Comparison of ENCODE assay signal across 20 cellular contexts in the genomic region with DNA sequence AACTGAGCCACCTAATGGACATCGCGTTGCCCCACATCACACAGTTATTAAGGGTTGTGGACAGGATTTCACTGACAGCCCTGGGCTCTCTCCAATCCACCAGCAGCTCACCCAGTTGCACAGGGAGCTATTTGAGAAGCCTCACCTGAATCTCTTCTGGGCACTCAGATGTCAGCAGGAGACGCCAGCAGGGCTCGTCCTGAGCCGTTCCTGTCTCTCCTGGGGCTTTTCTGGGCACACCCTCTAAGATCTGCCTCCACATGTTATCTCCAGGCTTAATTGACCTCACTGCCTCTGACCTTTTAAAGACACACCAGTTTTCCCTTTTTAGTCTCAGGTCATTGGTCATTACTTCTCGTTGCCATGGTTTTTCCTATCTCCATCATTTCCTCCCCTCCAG.
A peak's percentile ranks its signal among the peaks of the same experiment; 100 is the strongest.
DNase-seq lines count a peak whose midpoint lies in the region; ATAC-seq and TF ChIP-seq lines count a peak whose summit lies in the region.
"Had no signal": no experiment of that assay in that cellular context is flagged by ENCODE, and none has a peak within 500 bp of the region (broad histone marks: within the 10 kb centered on the region; RNA-seq: fewer than 3 reads in every experiment).

No MANE protein-coding gene starts in this region.

- H3K36me3 Mint-ChIP-seq in CD14-positive monocyte (no peaks in the 10 kb centered on the region), endodermal cell (ENCODE audit: low read depth) (no peaks in the 10 kb centered on the region), nephron progenitor cell (ENCODE audit: low read depth) (no peaks in the 10 kb centered on the region)
- H3K36me3 Mint-ChIP-seq: CD4-positive, CD25-positive, alpha-beta regulatory T cell; CD8-positive, alpha-beta memory T cell had no signal

- H3K27ac ChIP-seq in endodermal cell (ENCODE audit: low read depth, low read length) (no peak overlapping the region), sigmoid colon (no peak overlapping the region)
- H3K27ac ChIP-seq: BLaER1 treated with 17β-estradiol and CSF1 and Interleukin-3, amounts not matched to agents 10 nM and 100 nM; GM23248 had no signal

- TF ChIP-seq CTCF in CD14-positive monocyte (IDR thresholded peaks at IDR 0.05): no peak
- no peak for TF ChIP-seq CTCF in endodermal cell (conservative IDR thresholded peaks at IDR 0.05)
- TF ChIP-seq CTCF in sigmoid colon (IDR thresholded peaks at IDR 0.05): no peak
- no peak for TF ChIP-seq CTCF in nephron progenitor cell (IDR thresholded peaks at IDR 0.05)

- H3K9me3 Mint-ChIP-seq in CD14-positive monocyte (peaks cover 0 to 2% (median 0%) of the 10 kb centered on the region in 7 donors), endodermal cell (no peaks in the 10 kb centered on the region), nephron progenitor cell (no peaks in the 10 kb centered on the region)
- H3K9me3 Mint-ChIP-seq: CD8-positive, alpha-beta memory T cell had no signal

- no peak overlapping the region for H3K4me3 Mint-ChIP-seq in CD14-positive monocyte
- H3K4me3 Mint-ChIP-seq in endodermal cell: no peak overlapping the region
- no peak overlapping the region for H3K4me3 Mint-ChIP-seq in nephron progenitor cell
- H3K4me3 Mint-ChIP-seq: B cell; CD4-positive, CD25-positive, alpha-beta regulatory T cell; CD8-positive, alpha-beta memory T cell had no signal

- no peak for TF ChIP-seq POLR2A in sigmoid colon (IDR thresholded peaks at IDR 0.05)

- H3K27me3 Mint-ChIP-seq in CD14-positive monocyte (ENCODE audit: low read depth in 3 of 3) (peaks cover 2 to 9% (median 8%) of the 10 kb centered on the region in 3 donors), endodermal cell (ENCODE audit: insufficient read depth) (peaks cover 6% of the 10 kb centered on the region), nephron progenitor cell (ENCODE audit: low read depth, poor library complexity) (peaks cover 16% of the 10 kb centered on the region)
- H3K27me3 Mint-ChIP-seq: CD4-positive, CD25-positive, alpha-beta regulatory T cell had no signal

- H3K4me1 Mint-ChIP-seq in CD14-positive monocyte (no peaks in the 10 kb centered on the region), endodermal cell (peaks cover 9% of the 10 kb centered on the region), nephron progenitor cell (no peaks in the 10 kb centered on the region)
- H3K4me1 Mint-ChIP-seq: B cell; CD4-positive, CD25-positive, alpha-beta regulatory T cell; CD8-positive, alpha-beta memory T cell had no signal

- H3K4me1 ChIP-seq in endodermal cell (ENCODE audit: control insufficient read depth, insufficient read depth, low read length) (peaks cover 8% of the 10 kb centered on the region), sigmoid colon (no peaks in the 10 kb centered on the region)

- H3K27me3 ChIP-seq in endodermal cell (ENCODE audit: control insufficient read depth, insufficient read depth, low read length, poor library complexity, severe bottlenecking) (no peaks in the 10 kb centered on the region), sigmoid colon (no peaks in the 10 kb centered on the region)
- H3K27me3 ChIP-seq: BLaER1 treated with 17β-estradiol and CSF1 and Interleukin-3, amounts not matched to agents 10 nM and 100 nM had no signal

- intact Hi-C loops in CD14-positive monocyte (cut with micrococcal nuclease) (no loop called here), sigmoid colon (cut with DNase I) (no loop called here)

- H3K27ac Mint-ChIP-seq in CD14-positive monocyte: no peak overlapping the region
- no peak overlapping the region for H3K27ac Mint-ChIP-seq in endodermal cell
- H3K27ac Mint-ChIP-seq in nephron progenitor cell: no peak overlapping the region
- H3K27ac Mint-ChIP-seq: B cell; CD4-positive, CD25-positive, alpha-beta regulatory T cell; CD8-positive, alpha-beta memory T cell had no signal

- peak; percentile 15 for DNase-seq in CD14-positive monocyte (ENCODE audit: low spot score)
- peak; percentile 58 for DNase-seq in NCI-H69 (lab: John Stamatoyannopoulos, UW)
- peak; percentile 37 for DNase-seq in endodermal cell
- peak; percentile 19 for DNase-seq in sigmoid colon
- no peak for DNase-seq in nephron progenitor cell
- no peak for DNase-seq in NCI-H510A (lab: John Stamatoyannopoulos, UW)
- DNase-seq: CD4-positive, CD25-positive, alpha-beta regulatory T cell; COR-L47; DMS 273 treated with DMSO at 0.1 percent for 48 hours; DMS53; DND-41; EL; GM23248; HCEC 1CT; IMR-90 had no signal

- no peak for ATAC-seq in GM19351 (IDR thresholded peaks at IDR 0.05; ENCODE audit: unreplicated experiment)
- ATAC-seq: GM12878 had no signal

- WGBS in endodermal cell (ENCODE audit: insufficient coverage in 1 of 2, insufficient read length in 1 of 2), 2 experiments: 79 to 84% methylated on average over 6 of the region's 6 CpGs
- WGBS in sigmoid colon, 2 donors: 68 to 71% methylated on average over 6 of the region's 6 CpGs

- no peaks in the 10 kb centered on the region for H3K36me3 ChIP-seq in endodermal cell (ENCODE audit: control insufficient read depth, insufficient read depth, low read length)
- H3K36me3 ChIP-seq in sigmoid colon: no peaks in the 10 kb centered on the region
- H3K36me3 ChIP-seq: BLaER1 treated with 17β-estradiol and CSF1 and Interleukin-3, amounts not matched to agents 10 nM and 100 nM had no signal

- no peak for TF ChIP-seq EP300 in sigmoid colon (IDR thresholded peaks at IDR 0.05)

- H3K9me3 ChIP-seq in endodermal cell (ENCODE audit: control insufficient read depth, low read length) (no peaks in the 10 kb centered on the region), sigmoid colon (no peaks in the 10 kb centered on the region)
- H3K9me3 ChIP-seq: BLaER1 treated with 17β-estradiol and CSF1 and Interleukin-3, amounts not matched to agents 10 nM and 100 nM had no signal

- H3K9ac ChIP-seq in endodermal cell (ENCODE audit: extremely low read depth, low read length, poor library complexity, severe bottlenecking): no peak overlapping the region
- H3K9ac ChIP-seq: BLaER1 treated with 17β-estradiol and CSF1 and Interleukin-3, amounts not matched to agents 10 nM and 100 nM; GM23248 had no signal

- H3K4me3 ChIP-seq in endodermal cell (ENCODE audit: low read length) (no peak overlapping the region), sigmoid colon (no peak overlapping the region)
- H3K4me3 ChIP-seq: BLaER1 treated with 17β-estradiol and CSF1 and Interleukin-3, amounts not matched to agents 10 nM and 100 nM; GM12878; GM23248 had no signal

Comparison
In these comparisons a context has a peak if more than half of its experiments do, and no peak if none do; other contexts are left out.
1. DNase-seq: peak in CD14-positive monocyte (single experiment), NCI-H69 (single experiment), endodermal cell (single experiment) and sigmoid colon (single experiment); none in nephron progenitor cell (single experiment) and NCI-H510A (single experiment).